Comparison of ENCODE assay signal across 8 cellular contexts in the genomic region with DNA sequence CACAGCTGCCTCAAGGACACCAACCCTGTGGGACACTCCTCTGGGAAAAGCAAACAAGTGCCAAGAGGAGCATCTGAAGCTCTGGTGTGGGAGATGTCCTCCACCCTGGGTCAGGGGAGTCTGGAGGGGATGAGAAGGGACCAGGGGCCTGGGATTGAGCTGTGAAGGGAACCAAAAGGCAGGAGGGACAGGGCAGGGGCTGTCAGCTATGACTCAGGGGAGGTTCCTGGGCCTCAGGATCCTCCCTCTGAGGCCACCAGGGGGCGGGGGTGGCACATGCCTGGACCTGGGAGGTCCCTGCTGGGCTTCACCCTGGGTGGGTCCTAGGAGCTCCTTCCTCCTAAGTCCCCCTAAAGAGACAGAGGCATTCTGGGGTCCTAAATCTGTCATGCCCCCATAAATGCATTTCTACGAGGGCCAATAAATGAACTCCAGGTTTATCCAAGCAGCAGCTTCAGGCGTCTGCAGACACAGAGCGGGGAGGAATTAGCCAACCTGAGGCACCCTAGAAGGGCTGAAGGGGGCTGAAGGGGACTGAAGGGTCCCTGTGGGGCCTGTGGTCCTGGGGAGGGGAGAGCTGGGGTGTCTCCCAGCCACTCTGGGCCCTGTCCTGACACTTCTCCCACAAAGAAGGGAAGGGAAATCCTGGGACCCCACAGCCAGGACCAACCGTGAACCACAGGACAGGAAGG. TPM values are rescaled to one million over a fixed set of nuclear protein-coding genes. Genes with fewer than 3 reads are reported as not detected.
DNase-seq lines count a peak whose midpoint lies in the region; ATAC-seq and TF ChIP-seq lines count a peak whose summit lies in the region.

No MANE protein-coding gene starts in this region.

- H3K9me3 ChIP-seq in SJSA1 (replicated peaks) (no peaks in the 10 kb centered on the region), esophagus muscularis mucosa (no peaks in the 10 kb centered on the region)

- no peak for ATAC-seq in GM21717 (IDR thresholded peaks at IDR 0.05; ENCODE audit: unreplicated experiment)

- TF ChIP-seq EP300 in esophagus muscularis mucosa (IDR thresholded peaks at IDR 0.05), result no peak

- H3K4me1 ChIP-seq in SJSA1 (replicated peaks), result no peaks in the 10 kb centered on the region
- H3K4me1 ChIP-seq in esophagus muscularis mucosa, result no peaks in the 10 kb centered on the region

- H3K4me3 ChIP-seq in SJSA1 (no peak overlapping the region), esophagus muscularis mucosa (no peak overlapping the region)

- WGBS in esophagus muscularis mucosa, result 68% methylated on average over 4 of the region's 5 CpGs

- no peak for TF ChIP-seq POLR2A in esophagus muscularis mucosa (IDR thresholded peaks at IDR 0.05; ENCODE audit: low read depth)

- intact Hi-C loops in esophagus muscularis mucosa (cut with DNase I), result no loop called here

- DNase-seq in activated gamma-delta T cell treated with Interleukin-2 at 50 U/mL for 16 hours (peak; percentile 41), activated gamma-delta T cell (lab: John Stamatoyannopoulos, UW) (no peak), SJSA1 (ENCODE audit: low read depth in 1 of 2, low spot score in 2 of 2) (peak; percentile 53 to 70), esophagus muscularis mucosa (ENCODE audit: extremely low spot score) (peak; percentile 86), DMS153 (lab: John Stamatoyannopoulos, UW) (no peak), DMS153 treated with DMSO at 0.1 percent for 48 hours (lab: John Stamatoyannopoulos, UW; ENCODE audit: unreplicated experiment) (no peak)
- DNase-seq in stimulated activated CD8-positive, alpha-beta memory T cell treated with anti-CD3 and anti-CD28 coated beads, Interleukin-2, amount 100 ng/mL, for 48 hours (ENCODE audit: low read depth in 2 of 2), result peak; percentile 36 to 43

- H3K27ac ChIP-seq in SJSA1 (no peak overlapping the region), esophagus muscularis mucosa (replicated peaks in 1 of 4) (no peak overlapping the region)

- H3K36me3 ChIP-seq in SJSA1, result no peaks in the 10 kb centered on the region
- no peaks in the 10 kb centered on the region for H3K36me3 ChIP-seq in esophagus muscularis mucosa

- peak in 1 of 3 experiments; percentile 34 for TF ChIP-seq CTCF in esophagus muscularis mucosa (IDR thresholded peaks at IDR 0.05)

- H3K27me3 ChIP-seq in SJSA1 (replicated peaks) (no peaks in the 10 kb centered on the region), esophagus muscularis mucosa (peaks cover 0 to 58% (median 0%) of the 10 kb centered on the region in 4 donors)

RNA-seq across cellular contexts. Expression of gene IGLL5, which starts 31.9 kb away (rescaled TPM):
- not detected in 2 replicates for total RNA-seq in SJSA1 (2014; rRNA removed; shearing (Covaris generic))
- total RNA-seq in esophagus muscularis mucosa, result 1 to 10 TPM in 1 of 4 donors, under 1 TPM in 2, not detected in 1; 0.39 to 1.3 (median 0.80) TPM

Comparison
In these comparisons a context has a peak if more than half of its experiments do, and no peak if none do; other contexts are left out.
1. DNase-seq: peak in activated gamma-delta T cell treated with Interleukin-2 at 50 U/mL for 16 hours (single experiment), SJSA1 (2 of 2), esophagus muscularis mucosa (single experiment) and stimulated activated CD8-positive, alpha-beta memory T cell treated with anti-CD3 and anti-CD28 coated beads, Interleukin-2, amount 100 ng/mL, for 48 hours (2 of 2); none in activated gamma-delta T cell (single experiment), DMS153 (single experiment) and DMS153 treated with DMSO at 0.1 percent for 48 hours (single experiment).